ENCODE assay signal across 8 cellular contexts in genomic region chr17:32275060-32276042, GRCh38. TPM values are rescaled to one million over a fixed set of nuclear protein-coding genes. Genes with fewer than 3 reads are reported as not detected.
A peak's percentile ranks its signal among the peaks of the same experiment; 100 is the strongest.
DNase-seq lines count a peak whose midpoint lies in the region; ATAC-seq, FAIRE-seq and TF ChIP-seq lines count a peak whose summit lies in the region.

No MANE protein-coding gene starts in this region.

- H3K9ac ChIP-seq in astrocyte (ENCODE audit: low read length) (no peak overlapping the region), HepG2 (ENCODE audit: insufficient read depth, low read depth, low read length) (no peak overlapping the region)

- FAIRE-seq in astrocyte (lab: Jason Lieb, UNC) (no peak), HepG2 (lab: Jason Lieb, UNC) (no peak)

- WGBS in HepG2 (ENCODE audit: low lambda C conversion rate), result 22% methylated on average over 12 of the region's 19 CpGs

- H2AFZ ChIP-seq in astrocyte (ENCODE audit: low read depth, low read length) (no peak overlapping the region), HepG2 (ENCODE audit: low read length) (no peak overlapping the region)

- no peaks in the 10 kb centered on the region for H3K9me3 ChIP-seq in astrocyte (ENCODE audit: insufficient read depth, low read depth, low read length)
- H3K9me3 ChIP-seq in HepG2 (ENCODE audit: low read length), result no peaks in the 10 kb centered on the region

- no peaks in the 10 kb centered on the region for H3K79me2 ChIP-seq in astrocyte (ENCODE audit: insufficient read depth, low read length)
- H3K79me2 ChIP-seq in HepG2 (ENCODE audit: insufficient read depth, low read length), result no peaks in the 10 kb centered on the region

- peaks cover 17% of the 10 kb centered on the region for H3K27me3 Mint-ChIP-seq in astrocyte (ENCODE audit: low read depth, unreplicated experiment)

- no peak overlapping the region for H3K27ac Mint-ChIP-seq in astrocyte (ENCODE audit: unreplicated experiment)

- H3K36me3 Mint-ChIP-seq in astrocyte (ENCODE audit: low read depth, unreplicated experiment), result no peaks in the 10 kb centered on the region

- intact Hi-C loops in HepG2 (cut with micrococcal nuclease; ENCODE audit: unreplicated experiment), result no loop called here

- no peaks in the 10 kb centered on the region for H4K20me1 ChIP-seq in astrocyte (ENCODE audit: insufficient read depth, low read length)
- H4K20me1 ChIP-seq in HepG2 (ENCODE audit: insufficient read depth, low read length), result no peaks in the 10 kb centered on the region

- in situ Hi-C loops in HepG2 (cut with HindIII; ENCODE audit: extremely low pct_ligation_motif_present, low pct_unique_long_range_greater_than_20kb), result no loop called here

- ATAC-seq in HepG2, result peak; percentile 50
- ATAC-seq in HG02588 (IDR thresholded peaks at IDR 0.05; ENCODE audit: unreplicated experiment), result no peak
- no peak for ATAC-seq in GM21390 (IDR thresholded peaks at IDR 0.05; ENCODE audit: unreplicated experiment)
- no peak for ATAC-seq in left lobe of liver

- H3K4me3 Mint-ChIP-seq in astrocyte (ENCODE audit: unreplicated experiment), result no peak overlapping the region

- H3K4me2 ChIP-seq in astrocyte (ENCODE audit: low read length) (peak overlapping the region; percentile 65), HepG2 (ENCODE audit: low read depth, low read length) (no peak overlapping the region)

- TF ChIP-seq POLR2A in HepG2 (IDR thresholded peaks at IDR 0.05; ENCODE audit: insufficient read depth in 1 of 2, low read depth in 2 of 2, low read length in 2 of 2), result no peak

- POLR2A ChIA-PET in HepG2 (lab: Yijun Ruan, JAX), result no interaction called here

- H3K4me1 ChIP-seq in astrocyte (ENCODE audit: insufficient read depth, low read length) (peaks cover 18% of the 10 kb centered on the region), HepG2 (ENCODE audit: insufficient read depth, low read length) (peaks cover 21% of the 10 kb centered on the region)

- no peaks in the 10 kb centered on the region for H3K9me3 Mint-ChIP-seq in astrocyte (ENCODE audit: unreplicated experiment)

- peaks cover 6% of the 10 kb centered on the region for H3K27me3 ChIP-seq in astrocyte (ENCODE audit: insufficient read depth, low read length)
- H3K27me3 ChIP-seq in HepG2 (ENCODE audit: control insufficient read depth in 1 of 2, insufficient read depth in 2 of 2, low read length in 2 of 2), result peaks cover 0 to 23% of the 10 kb centered on the region in 2 experiments; a peak in 2 of 5 replicates

- H3K4me1 Mint-ChIP-seq in astrocyte (ENCODE audit: low read depth, unreplicated experiment), result peaks cover 17% of the 10 kb centered on the region

- H3K36me3 ChIP-seq in astrocyte (ENCODE audit: insufficient read depth, low read length) (no peaks in the 10 kb centered on the region), HepG2 (replicated peaks in 1 of 2; ENCODE audit: control insufficient read depth in 1 of 2, insufficient read depth in 2 of 2, low read length in 2 of 2) (no peaks in the 10 kb centered on the region)

- TF ChIP-seq EP300 in HepG2 (IDR thresholded peaks at IDR 0.05; ENCODE audit: low read depth in 2 of 2, low read length in 2 of 2) (no peak), HepG2 (CRISPR knock-in tag; IDR thresholded peaks at IDR 0.05; ENCODE audit: borderline replicate concordance) (no peak)

- peak; percentile 54 for DNase-seq in COLO829 (ENCODE audit: low spot score)
- peak; percentile 7 to 13 for DNase-seq in Kasumi-1 (lab: John Stamatoyannopoulos, UW)
- peak; percentile 80 for DNase-seq in astrocyte (ENCODE audit: low read depth)
- DNase-seq in HepG2 (ENCODE audit: low spot score), result no peak
- no peak for DNase-seq in medulla oblongata (ENCODE audit: extremely low spot score)
- no peak for DNase-seq in left lobe of liver (ENCODE audit: low spot score)

- TF ChIP-seq CTCF in astrocyte (IDR thresholded peaks at IDR 0.05; ENCODE audit: insufficient read depth, low read depth, low read length), result no peak
- TF ChIP-seq CTCF in HepG2 (CRISPR knock-in tag; IDR thresholded peaks at IDR 0.05), result no peak

- CTCF ChIA-PET in HepG2 (lab: Yijun Ruan, JAX; ENCODE audit: low intra/inter-chr PET ratio, low total read pairs), result no interaction called here

- TF ChIP-seq RAD21 in HepG2 (CRISPR knock-in tag; IDR thresholded peaks at IDR 0.05), result no peak

- H3K27ac ChIP-seq in astrocyte (ENCODE audit: low read depth, low read length), result no peak overlapping the region
- no peak overlapping the region for H3K27ac ChIP-seq in HepG2 (ENCODE audit: extremely low read length, insufficient read depth, low read length)

- BruUV-seq in HepG2 (replicated peaks; lab: Mats Ljungman, UMichigan), result no TSS peak

- H3K4me3 ChIP-seq in astrocyte (ENCODE audit: insufficient read depth, low read depth, low read length), result no peak overlapping the region
- H3K4me3 ChIP-seq in HepG2 (replicated peaks in 1 of 3; ENCODE audit: insufficient read depth in 1 of 3, low read depth in 2 of 3, low read length in 3 of 3), result no peak overlapping the region

TF ChIP-seq in HepG2, 621 proteins besides CTCF, POLR2A, EP300 and RAD21:
- TF ChIP-seq FOSL2 (CRISPR knock-in tag; IDR thresholded peaks at IDR 0.05), result peak; percentile 66
- no peak for TF ChIP-seq ZNF30 (CRISPR knock-in tag; IDR thresholded peaks at IDR 0.05)

RNA-seq across cellular contexts. Expression of gene RHBDL3, which starts 9.7 kb away (rescaled TPM):
- 1.1 and 1.4 TPM in 2 replicates for total RNA-seq in astrocyte
- 0.09 TPM in 1 of 2 replicates, not detected in the other for total RNA-seq in HepG2 (2016; rRNA removed; fragmentation: Illumina TruSeq; extraction: Trizol)
- 0.18 and 0.30 TPM in 2 replicates for total RNA-seq in HepG2 (2016; cell fraction: cytosol; rRNA removed; fragmentation: Illumina TruSeq; extraction: Trizol; ENCODE audit: low read depth)
- total RNA-seq in HepG2 (2016; cell fraction: insoluble cytoplasmic fraction; rRNA removed; fragmentation: Illumina TruSeq; extraction: Trizol), result 0.11 TPM in 1 of 2 replicates, not detected in the other
- total RNA-seq in HepG2 (2016; cell fraction: membrane; rRNA removed; fragmentation: Illumina TruSeq; extraction: Trizol), result 0.07 and 0.15 TPM in 2 replicates
- total RNA-seq in HepG2 (2016; cell fraction: nucleus; rRNA removed; fragmentation: Illumina TruSeq; extraction: Trizol), result 0.13 and 0.19 TPM in 2 replicates
- 0.04 TPM in 1 of 2 replicates, not detected in the other for polyA plus RNA-seq in HepG2 (2011; rRNA removed)
- polyA plus RNA-seq in HepG2 (2011; cell fraction: cytosol; rRNA removed), result 0.07 TPM in 1 of 2 replicates, not detected in the other
- not detected in 2 replicates for polyA plus RNA-seq in HepG2 (2011; cell fraction: nucleus; rRNA removed)
- 0.07 TPM in 1 of 2 replicates, not detected in the other for polyA plus RNA-seq in HepG2 (2012)
- polyA plus RNA-seq in HepG2 (2016; cell fraction: cytosol; fragmentation: Illumina TruSeq; extraction: Trizol; ENCODE audit: low read depth), result 0.24 and 0.34 TPM in 2 replicates
- not detected in 2 replicates for polyA plus RNA-seq in HepG2 (2016; cell fraction: insoluble cytoplasmic fraction; fragmentation: Illumina TruSeq; extraction: Trizol; ENCODE audit: low read depth)
- polyA plus RNA-seq in HepG2 (2016; cell fraction: membrane; fragmentation: Illumina TruSeq; extraction: Trizol; ENCODE audit: low read depth), result 0.19 and 0.24 TPM in 2 replicates
- polyA plus RNA-seq in HepG2 (2016; cell fraction: nucleus; fragmentation: Illumina TruSeq; extraction: Trizol; ENCODE audit: insufficient read depth, low read depth), result 0.16 TPM in 1 of 2 replicates, not detected in the other
- 0.07 and 0.12 TPM in 2 replicates for polyA minus RNA-seq in HepG2 (2011; rRNA and poly(A)+ RNA removed; ENCODE audit: low replicate concordance)
- not detected in 2 replicates for polyA minus RNA-seq in HepG2 (2011; cell fraction: cytosol; rRNA and poly(A)+ RNA removed)
- not detected in 2 replicates for polyA minus RNA-seq in HepG2 (2011; cell fraction: nucleus; rRNA and poly(A)+ RNA removed)
- total RNA-seq in left lobe of liver, result 0.15 TPM

Comparison
In these comparisons a context has a peak if more than half of its experiments do, and no peak if none do; other contexts are left out.
1. DNase-seq: peak in COLO829 (single experiment), Kasumi-1 (2 of 2) and astrocyte (single experiment); none in HepG2 (single experiment), medulla oblongata (single experiment) and left lobe of liver (single experiment).